ENCODE assay signal across 1 cellular context in the genomic region with DNA sequence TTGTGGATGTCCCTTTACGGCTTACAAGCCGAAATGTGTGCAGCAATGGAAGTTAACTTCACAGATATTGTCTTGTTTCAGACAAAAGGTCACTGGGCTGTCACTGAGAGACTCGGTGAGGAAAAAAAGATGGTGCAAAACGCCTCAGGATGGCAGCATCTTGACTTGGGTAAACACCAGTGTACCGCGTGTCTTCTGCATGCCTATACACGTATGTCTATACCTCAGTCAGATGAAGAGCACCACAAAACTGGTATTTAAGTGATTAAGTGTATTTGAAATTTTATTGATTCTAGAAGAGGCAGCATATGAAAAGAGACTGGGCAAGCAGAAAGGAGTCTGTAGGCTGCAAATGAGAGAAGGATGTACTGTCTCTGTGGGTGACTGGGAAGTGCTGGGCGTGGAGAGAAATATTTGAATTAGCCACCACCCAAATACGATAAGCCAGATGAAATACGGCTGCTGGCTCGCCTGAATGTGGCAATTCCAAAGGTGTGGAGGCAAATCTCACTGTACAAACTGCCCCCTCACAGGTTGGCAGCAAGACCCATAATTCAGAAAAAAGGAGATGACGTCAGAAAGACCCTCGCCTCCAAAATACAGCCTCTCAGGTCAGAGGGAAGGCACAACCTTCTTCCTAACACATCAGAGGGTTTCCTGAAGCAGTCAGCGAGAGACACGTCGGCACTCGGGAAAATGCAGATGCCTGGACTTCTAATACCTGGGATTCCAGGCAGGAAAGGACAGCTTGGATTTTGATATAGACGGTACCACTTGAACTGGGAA.
TF ChIP-seq lines count a peak whose summit lies in the region.

No MANE protein-coding gene starts in this region.

TF ChIP-seq in GM23338, 12 proteins besides CTCF, POLR2A, EP300 and RAD21 (continued from another document):
- TF ChIP-seq, protein P1, sequence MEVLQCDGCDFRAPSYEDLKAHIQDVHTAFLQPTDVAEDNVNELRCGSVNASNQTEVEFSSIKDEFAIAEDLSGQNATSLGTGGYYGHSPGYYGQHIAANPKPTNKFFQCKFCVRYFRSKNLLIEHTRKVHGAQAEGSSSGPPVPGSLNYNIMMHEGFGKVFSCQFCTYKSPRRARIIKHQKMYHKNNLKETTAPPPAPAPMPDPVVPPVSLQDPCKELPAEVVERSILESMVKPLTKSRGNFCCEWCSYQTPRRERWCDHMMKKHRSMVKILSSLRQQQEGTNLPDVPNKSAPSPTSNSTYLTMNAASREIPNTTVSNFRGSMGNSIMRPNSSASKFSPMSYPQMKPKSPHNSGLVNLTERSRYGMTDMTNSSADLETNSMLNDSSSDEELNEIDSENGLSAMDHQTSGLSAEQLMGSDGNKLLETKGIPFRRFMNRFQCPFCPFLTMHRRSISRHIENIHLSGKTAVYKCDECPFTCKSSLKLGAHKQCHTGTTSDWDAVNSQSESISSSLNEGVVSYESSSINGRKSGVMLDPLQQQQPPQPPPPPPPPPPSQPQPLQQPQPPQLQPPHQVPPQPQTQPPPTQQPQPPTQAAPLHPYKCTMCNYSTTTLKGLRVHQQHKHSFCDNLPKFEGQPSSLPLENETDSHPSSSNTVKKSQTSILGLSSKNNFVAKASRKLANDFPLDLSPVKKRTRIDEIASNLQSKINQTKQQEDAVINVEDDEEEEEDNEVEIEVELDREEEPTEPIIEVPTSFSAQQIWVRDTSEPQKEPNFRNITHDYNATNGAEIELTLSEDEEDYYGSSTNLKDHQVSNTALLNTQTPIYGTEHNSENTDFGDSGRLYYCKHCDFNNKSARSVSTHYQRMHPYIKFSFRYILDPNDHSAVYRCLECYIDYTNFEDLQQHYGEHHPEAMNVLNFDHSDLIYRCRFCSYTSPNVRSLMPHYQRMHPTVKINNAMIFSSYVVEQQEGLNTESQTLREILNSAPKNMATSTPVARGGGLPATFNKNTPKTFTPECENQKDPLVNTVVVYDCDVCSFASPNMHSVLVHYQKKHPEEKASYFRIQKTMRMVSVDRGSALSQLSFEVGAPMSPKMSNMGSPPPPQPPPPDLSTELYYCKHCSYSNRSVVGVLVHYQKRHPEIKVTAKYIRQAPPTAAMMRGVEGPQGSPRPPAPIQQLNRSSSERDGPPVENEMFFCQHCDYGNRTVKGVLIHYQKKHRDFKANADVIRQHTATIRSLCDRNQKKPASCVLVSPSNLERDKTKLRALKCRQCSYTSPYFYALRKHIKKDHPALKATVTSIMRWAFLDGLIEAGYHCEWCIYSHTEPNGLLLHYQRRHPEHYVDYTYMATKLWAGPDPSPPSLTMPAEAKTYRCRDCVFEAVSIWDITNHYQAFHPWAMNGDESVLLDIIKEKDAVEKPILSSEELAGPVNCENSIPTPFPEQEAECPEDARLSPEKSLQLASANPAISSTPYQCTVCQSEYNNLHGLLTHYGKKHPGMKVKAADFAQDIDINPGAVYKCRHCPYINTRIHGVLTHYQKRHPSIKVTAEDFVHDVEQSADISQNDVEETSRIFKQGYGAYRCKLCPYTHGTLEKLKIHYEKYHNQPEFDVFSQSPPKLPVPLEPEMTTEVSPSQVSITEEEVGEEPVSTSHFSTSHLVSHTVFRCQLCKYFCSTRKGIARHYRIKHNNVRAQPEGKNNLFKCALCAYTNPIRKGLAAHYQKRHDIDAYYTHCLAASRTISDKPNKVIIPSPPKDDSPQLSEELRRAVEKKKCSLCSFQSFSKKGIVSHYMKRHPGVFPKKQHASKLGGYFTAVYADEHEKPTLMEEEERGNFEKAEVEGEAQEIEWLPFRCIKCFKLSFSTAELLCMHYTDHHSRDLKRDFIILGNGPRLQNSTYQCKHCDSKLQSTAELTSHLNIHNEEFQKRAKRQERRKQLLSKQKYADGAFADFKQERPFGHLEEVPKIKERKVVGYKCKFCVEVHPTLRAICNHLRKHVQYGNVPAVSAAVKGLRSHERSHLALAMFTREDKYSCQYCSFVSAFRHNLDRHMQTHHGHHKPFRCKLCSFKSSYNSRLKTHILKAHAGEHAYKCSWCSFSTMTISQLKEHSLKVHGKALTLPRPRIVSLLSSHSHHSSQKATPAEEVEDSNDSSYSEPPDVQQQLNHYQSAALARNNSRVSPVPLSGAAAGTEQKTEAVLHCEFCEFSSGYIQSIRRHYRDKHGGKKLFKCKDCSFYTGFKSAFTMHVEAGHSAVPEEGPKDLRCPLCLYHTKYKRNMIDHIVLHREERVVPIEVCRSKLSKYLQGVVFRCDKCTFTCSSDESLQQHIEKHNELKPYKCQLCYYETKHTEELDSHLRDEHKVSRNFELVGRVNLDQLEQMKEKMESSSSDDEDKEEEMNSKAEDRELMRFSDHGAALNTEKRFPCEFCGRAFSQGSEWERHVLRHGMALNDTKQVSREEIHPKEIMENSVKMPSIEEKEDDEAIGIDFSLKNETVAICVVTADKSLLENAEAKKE (CRISPR knock-in tag; IDR thresholded peaks at IDR 0.05): no peak
- no peak for TF ChIP-seq EZH2 (IDR thresholded peaks at IDR 0.05; ENCODE audit: low read depth, unreplicated experiment)
- no peak for TF ChIP-seq CREB1 (CRISPR knock-in tag; IDR thresholded peaks at IDR 0.05; ENCODE audit: low read depth)
- TF ChIP-seq ZNF114 (CRISPR knock-in tag; IDR thresholded peaks at IDR 0.05): no peak
- TF ChIP-seq NANOG (IDR thresholded peaks at IDR 0.05; ENCODE audit: borderline replicate concordance): no peak
- TF ChIP-seq EZH2phosphoT487 (IDR thresholded peaks at IDR 0.05; ENCODE audit: unreplicated experiment): no peak
- TF ChIP-seq, protein P2, sequence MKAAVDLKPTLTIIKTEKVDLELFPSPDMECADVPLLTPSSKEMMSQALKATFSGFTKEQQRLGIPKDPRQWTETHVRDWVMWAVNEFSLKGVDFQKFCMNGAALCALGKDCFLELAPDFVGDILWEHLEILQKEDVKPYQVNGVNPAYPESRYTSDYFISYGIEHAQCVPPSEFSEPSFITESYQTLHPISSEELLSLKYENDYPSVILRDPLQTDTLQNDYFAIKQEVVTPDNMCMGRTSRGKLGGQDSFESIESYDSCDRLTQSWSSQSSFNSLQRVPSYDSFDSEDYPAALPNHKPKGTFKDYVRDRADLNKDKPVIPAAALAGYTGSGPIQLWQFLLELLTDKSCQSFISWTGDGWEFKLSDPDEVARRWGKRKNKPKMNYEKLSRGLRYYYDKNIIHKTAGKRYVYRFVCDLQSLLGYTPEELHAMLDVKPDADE (IDR thresholded peaks at IDR 0.05): no peak
- TF ChIP-seq STAT1 (IDR thresholded peaks at IDR 0.05; ENCODE audit: unreplicated experiment): no peak
- no peak for TF ChIP-seq ZNF331 (CRISPR knock-in tag; IDR thresholded peaks at IDR 0.05; ENCODE audit: low read depth)
- TF ChIP-seq, protein P3, sequence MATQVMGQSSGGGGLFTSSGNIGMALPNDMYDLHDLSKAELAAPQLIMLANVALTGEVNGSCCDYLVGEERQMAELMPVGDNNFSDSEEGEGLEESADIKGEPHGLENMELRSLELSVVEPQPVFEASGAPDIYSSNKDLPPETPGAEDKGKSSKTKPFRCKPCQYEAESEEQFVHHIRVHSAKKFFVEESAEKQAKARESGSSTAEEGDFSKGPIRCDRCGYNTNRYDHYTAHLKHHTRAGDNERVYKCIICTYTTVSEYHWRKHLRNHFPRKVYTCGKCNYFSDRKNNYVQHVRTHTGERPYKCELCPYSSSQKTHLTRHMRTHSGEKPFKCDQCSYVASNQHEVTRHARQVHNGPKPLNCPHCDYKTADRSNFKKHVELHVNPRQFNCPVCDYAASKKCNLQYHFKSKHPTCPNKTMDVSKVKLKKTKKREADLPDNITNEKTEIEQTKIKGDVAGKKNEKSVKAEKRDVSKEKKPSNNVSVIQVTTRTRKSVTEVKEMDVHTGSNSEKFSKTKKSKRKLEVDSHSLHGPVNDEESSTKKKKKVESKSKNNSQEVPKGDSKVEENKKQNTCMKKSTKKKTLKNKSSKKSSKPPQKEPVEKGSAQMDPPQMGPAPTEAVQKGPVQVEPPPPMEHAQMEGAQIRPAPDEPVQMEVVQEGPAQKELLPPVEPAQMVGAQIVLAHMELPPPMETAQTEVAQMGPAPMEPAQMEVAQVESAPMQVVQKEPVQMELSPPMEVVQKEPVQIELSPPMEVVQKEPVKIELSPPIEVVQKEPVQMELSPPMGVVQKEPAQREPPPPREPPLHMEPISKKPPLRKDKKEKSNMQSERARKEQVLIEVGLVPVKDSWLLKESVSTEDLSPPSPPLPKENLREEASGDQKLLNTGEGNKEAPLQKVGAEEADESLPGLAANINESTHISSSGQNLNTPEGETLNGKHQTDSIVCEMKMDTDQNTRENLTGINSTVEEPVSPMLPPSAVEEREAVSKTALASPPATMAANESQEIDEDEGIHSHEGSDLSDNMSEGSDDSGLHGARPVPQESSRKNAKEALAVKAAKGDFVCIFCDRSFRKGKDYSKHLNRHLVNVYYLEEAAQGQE (IDR thresholded peaks at IDR 0.05; ENCODE audit: unreplicated experiment): no peak
- TF ChIP-seq POLR2AphosphoS5 (IDR thresholded peaks at IDR 0.05; ENCODE audit: low read depth): no peak
